ENCODE assay signal across 16 cellular contexts in the genomic region with DNA sequence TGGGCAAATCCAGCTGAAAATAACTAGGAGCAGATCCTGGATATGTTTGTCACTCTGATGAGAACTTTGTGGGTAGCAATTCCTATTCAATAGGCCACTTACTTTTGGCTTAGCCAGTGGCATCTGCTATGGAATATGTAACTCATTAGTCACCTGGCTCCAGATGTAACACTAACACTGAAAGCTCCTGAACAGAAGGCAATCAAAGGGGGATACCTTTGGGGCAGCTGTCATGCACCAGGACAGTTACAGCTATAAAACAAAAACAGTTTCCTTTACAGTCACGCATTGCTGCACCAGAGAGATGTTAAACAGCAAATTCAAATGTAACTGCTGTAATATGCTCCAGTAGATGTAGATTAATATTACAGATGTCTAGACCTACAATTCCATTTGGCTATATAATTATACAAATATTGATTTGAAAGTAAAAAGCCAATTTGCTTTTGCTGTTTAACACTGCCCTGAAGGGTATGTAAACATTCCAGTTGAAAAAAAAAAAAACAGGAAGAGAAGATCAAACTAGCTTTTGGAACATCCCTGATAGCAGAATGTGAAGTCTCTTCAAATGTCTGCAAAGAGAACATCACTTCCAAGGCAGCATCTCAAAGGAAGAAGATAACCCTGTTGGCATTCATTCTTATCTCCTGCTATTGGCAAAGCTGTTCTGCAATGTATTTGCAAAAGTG. TPM values are rescaled to one million over a fixed set of nuclear protein-coding genes. Genes with fewer than 3 reads are reported as not detected.
DNase-seq lines count a peak whose midpoint lies in the region; ATAC-seq and TF ChIP-seq lines count a peak whose summit lies in the region.
"Had no signal": no experiment of that assay in that cellular context is flagged by ENCODE, and none has a peak within 500 bp of the region (broad histone marks: within the 10 kb centered on the region; RNA-seq: fewer than 3 reads in every experiment).

No MANE protein-coding gene starts in this region.

- intact Hi-C loops in activated naive CD4-positive, alpha-beta T cell treated with anti-CD3 and anti-CD28 coated beads for 36 hours (cut with micrococcal nuclease): no loop called here

- no peaks in the 10 kb centered on the region for H3K9me3 Mint-ChIP-seq in activated naive CD4-positive, alpha-beta T cell treated with anti-CD3 and anti-CD28 coated beads for 36 hours
- H3K9me3 Mint-ChIP-seq: H9 had no signal

- peaks cover 2% of the 10 kb centered on the region for H3K4me1 Mint-ChIP-seq in activated naive CD4-positive, alpha-beta T cell treated with anti-CD3 and anti-CD28 coated beads for 36 hours (ENCODE audit: low read depth)
- H3K4me1 Mint-ChIP-seq: H9 had no signal

- no peak overlapping the region for H3K4me3 Mint-ChIP-seq in activated naive CD4-positive, alpha-beta T cell treated with anti-CD3 and anti-CD28 coated beads for 36 hours
- H3K4me3 Mint-ChIP-seq: H9 had no signal

- H3K27me3 Mint-ChIP-seq in activated naive CD4-positive, alpha-beta T cell treated with anti-CD3 and anti-CD28 coated beads for 36 hours (ENCODE audit: low read depth): no peaks in the 10 kb centered on the region

- CTCF ChIA-PET in activated naive CD4-positive, alpha-beta T cell treated with anti-CD3 and anti-CD28 coated beads for 36 hours (lab: Charles Lee): interaction anchor here (0.6 to 1.5 kb wide), 9 partner anchors 10 to 457 kb away, joined by 3 to 5 read pairs (median 3); no protein-coding TSS in a partner anchor

- no peak for ATAC-seq in GM19324 (IDR thresholded peaks at IDR 0.05; ENCODE audit: low FRiP score, unreplicated experiment)
- ATAC-seq in HG02610 (IDR thresholded peaks at IDR 0.05; ENCODE audit: unreplicated experiment): no peak
- ATAC-seq: gastrocnemius medialis had no signal

- peaks cover 30% of the 10 kb centered on the region for H3K36me3 Mint-ChIP-seq in activated naive CD4-positive, alpha-beta T cell treated with anti-CD3 and anti-CD28 coated beads for 36 hours (ENCODE audit: low read depth)

- no peak overlapping the region for H3K27ac Mint-ChIP-seq in activated naive CD4-positive, alpha-beta T cell treated with anti-CD3 and anti-CD28 coated beads for 36 hours
- H3K27ac Mint-ChIP-seq: H9 had no signal

- DNase-seq in NCI-H2029 (lab: John Stamatoyannopoulos, UW): peak; percentile 25
- DNase-seq in NCI-H2029 treated with DMSO at 0.1 percent for 48 hours (lab: John Stamatoyannopoulos, UW): no peak
- DNase-seq in NCI-H2171 (lab: John Stamatoyannopoulos, UW): peak; percentile 81
- DNase-seq in choroid plexus epithelial cell (ENCODE audit: low read depth): peak; percentile 14
- DNase-seq in renal cortical epithelial cell (ENCODE audit: low read depth): peak; percentile 47
- DNase-seq in activated naive CD4-positive, alpha-beta T cell treated with anti-CD3 and anti-CD28 coated beads for 36 hours: no peak
- DNase-seq: 8988T, cerebellar nuclear complex, gastrocnemius medialis, H9, OCI-M1, retina, WERI-Rb-1 had no signal

- TF ChIP-seq CTCF in choroid plexus epithelial cell (conservative IDR thresholded peaks at IDR 0.05; ENCODE audit: low read depth, low read length): no peak

- H3K4me3 ChIP-seq in choroid plexus epithelial cell (ENCODE audit: low read depth, low read length): no peak overlapping the region
- H3K4me3 ChIP-seq: gastrocnemius medialis, lung had no signal

RNA-seq across cellular contexts. Expression of a gene that starts 18.4 kb away (rescaled TPM):
- 20.7 and 48.6 TPM in 2 replicates for total RNA-seq in renal cortical epithelial cell
- 100 to 1,000 TPM; 156 to 159 TPM for total RNA-seq in activated naive CD4-positive, alpha-beta T cell treated with anti-CD3 and anti-CD28 coated beads for 36 hours

RNA-seq across cellular contexts. Expression of a gene that starts 34.2 kb away (rescaled TPM):
- total RNA-seq in renal cortical epithelial cell: not detected in 2 replicates
- total RNA-seq in activated naive CD4-positive, alpha-beta T cell treated with anti-CD3 and anti-CD28 coated beads for 36 hours: not detected
- total RNA-seq: gastrocnemius medialis had no signal

RNA-seq across cellular contexts. Expression of a gene that starts 45.2 kb away (rescaled TPM):
- not detected in 2 replicates for total RNA-seq in renal cortical epithelial cell
- not detected for total RNA-seq in activated naive CD4-positive, alpha-beta T cell treated with anti-CD3 and anti-CD28 coated beads for 36 hours
- total RNA-seq: gastrocnemius medialis had no signal

RNA-seq across cellular contexts. Expression of a gene that starts 50.5 kb away (rescaled TPM):
- total RNA-seq in renal cortical epithelial cell: 0.30 TPM in 1 of 2 replicates, not detected in the other
- 1 to 10 TPM; 3.2 to 3.7 TPM for total RNA-seq in activated naive CD4-positive, alpha-beta T cell treated with anti-CD3 and anti-CD28 coated beads for 36 hours

RNA-seq across cellular contexts. Expression of a gene that starts 56.4 kb away (rescaled TPM):
- 0.30 TPM in 1 of 2 replicates, not detected in the other for total RNA-seq in renal cortical epithelial cell
- not detected for total RNA-seq in activated naive CD4-positive, alpha-beta T cell treated with anti-CD3 and anti-CD28 coated beads for 36 hours
- total RNA-seq: gastrocnemius medialis, H9, lung had no signal

Comparison
In these comparisons a context has a peak if more than half of its experiments do, and no peak if none do; other contexts are left out.
1. DNase-seq: peak in NCI-H2029 (single experiment), NCI-H2171 (single experiment), choroid plexus epithelial cell (single experiment) and renal cortical epithelial cell (single experiment); none in NCI-H2029 treated with DMSO at 0.1 percent for 48 hours (single experiment) and activated naive CD4-positive, alpha-beta T cell treated with anti-CD3 and anti-CD28 coated beads for 36 hours (single experiment).